ENCODE assay signal across 9 cellular contexts in the genomic region with DNA sequence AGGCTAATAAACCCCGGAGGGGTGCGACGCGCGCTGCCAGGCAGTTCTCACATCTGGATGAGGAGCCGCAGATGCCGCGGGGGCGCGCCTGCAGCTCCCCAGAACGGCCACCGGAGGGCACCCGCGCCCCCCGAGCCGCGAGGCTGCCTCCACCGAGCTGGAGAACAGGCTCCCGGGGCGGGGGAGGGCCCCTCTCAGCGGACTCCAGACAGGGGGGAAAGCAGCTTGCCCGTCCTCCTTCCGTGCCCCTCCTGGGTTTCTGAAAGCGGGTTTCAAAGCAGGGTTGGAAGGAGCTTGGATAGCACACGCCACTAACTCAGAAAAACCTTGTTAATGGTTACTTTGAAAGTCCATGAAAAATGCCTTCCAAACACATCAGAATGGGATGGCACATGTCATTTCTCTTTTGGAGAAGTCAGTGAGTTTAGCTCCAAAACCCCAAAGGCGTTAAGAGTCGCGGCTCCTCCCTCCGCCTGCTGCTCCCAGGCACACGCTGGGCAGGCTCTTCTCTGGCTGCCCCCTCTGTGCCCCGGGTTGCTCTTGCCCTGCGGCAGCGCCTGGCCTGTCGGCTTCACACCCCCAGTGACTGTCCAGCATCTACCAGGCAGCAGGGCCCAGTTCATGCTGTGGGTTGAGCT.
DNase-seq lines count a peak whose midpoint lies in the region; FAIRE-seq and TF ChIP-seq lines count a peak whose summit lies in the region.
"Had no signal": no experiment of that assay in that cellular context is flagged by ENCODE, and none has a peak within 500 bp of the region (broad histone marks: within the 10 kb centered on the region; RNA-seq: fewer than 3 reads in every experiment).

No MANE protein-coding gene starts in this region.

- H3K4me2 ChIP-seq in astrocyte (ENCODE audit: low read length): peak overlapping the region; percentile 82

- H3K27me3 ChIP-seq in astrocyte (ENCODE audit: insufficient read depth, low read length): peaks cover 4% of the 10 kb centered on the region

- H3K27ac ChIP-seq in 22Rv1 (no peak overlapping the region), HEK293 (ENCODE audit: extremely low read depth, low read depth, low read length) (no peak overlapping the region), astrocyte (ENCODE audit: low read depth, low read length) (no peak overlapping the region)

- H2AFZ ChIP-seq in astrocyte (ENCODE audit: low read depth, low read length): peak overlapping the region; percentile 79

- H3K4me3 ChIP-seq in HEK293 (ENCODE audit: low read depth, low read length) (no peak overlapping the region), astrocyte (ENCODE audit: insufficient read depth, low read depth, low read length) (peak overlapping the region; percentile 32)

- no peaks in the 10 kb centered on the region for H3K36me3 Mint-ChIP-seq in astrocyte (ENCODE audit: low read depth, unreplicated experiment)
- H3K36me3 Mint-ChIP-seq: IgD-negative memory B cell had no signal

- H4K20me1 ChIP-seq in astrocyte (ENCODE audit: insufficient read depth, low read length): no peaks in the 10 kb centered on the region

- TF ChIP-seq CTCF in 22Rv1 (IDR thresholded peaks at IDR 0.05): peak; percentile 92
- peak; percentile 35; the same call in 1 of the 2 replicates for TF ChIP-seq CTCF in HEK293 (tag by site-specific recombination; IDR thresholded peaks at IDR 0.05)
- TF ChIP-seq CTCF in astrocyte (IDR thresholded peaks at IDR 0.05; ENCODE audit: insufficient read depth, low read depth, low read length): peak; percentile 58

- no peaks in the 10 kb centered on the region for H3K79me2 ChIP-seq in astrocyte (ENCODE audit: insufficient read depth, low read length)

- peaks cover 1% of the 10 kb centered on the region for H3K9me3 Mint-ChIP-seq in astrocyte (ENCODE audit: unreplicated experiment)

- no peak overlapping the region for H3K27ac Mint-ChIP-seq in astrocyte (ENCODE audit: unreplicated experiment)

- no peak overlapping the region for H3K4me3 Mint-ChIP-seq in astrocyte (ENCODE audit: unreplicated experiment)
- H3K4me3 Mint-ChIP-seq: IgD-negative memory B cell had no signal

- POLR2A ChIA-PET in HEK293 (lab: Yijun Ruan, JAX): no interaction called here

- H3K4me1 ChIP-seq in HEK293 (ENCODE audit: control insufficient read depth, insufficient read depth, low read length) (no peaks in the 10 kb centered on the region; the same call in 1 of the 2 replicates), astrocyte (ENCODE audit: insufficient read depth, low read length) (peaks cover 5% of the 10 kb centered on the region)

- H3K36me3 ChIP-seq in HEK293 (ENCODE audit: control insufficient read depth in 2 of 2, insufficient read depth in 1 of 2, low read length in 2 of 2) (no peaks in the 10 kb centered on the region), astrocyte (ENCODE audit: insufficient read depth, low read length) (no peaks in the 10 kb centered on the region)

- peak; percentile 50 for DNase-seq in G401 (ENCODE audit: low spot score)
- DNase-seq in NCI-H1105 (lab: John Stamatoyannopoulos, UW): peak; percentile 72
- peak; percentile 12 for DNase-seq in astrocyte (ENCODE audit: low read depth)
- peak; percentile 70 for DNase-seq in inferior parietal cortex (ENCODE audit: extremely low spot score)
- peak in 2 of 3 experiments; percentile 4 to 24 for DNase-seq in stimulated activated CD4-positive, alpha-beta T cell treated with anti-CD3 and anti-CD28 coated beads, TNF-alpha, amount 100 ng/mL, for 24 hours (ENCODE audit: low read depth in 3 of 3)
- DNase-seq in GOT3 (lab: John Stamatoyannopoulos, UW): no peak

- H3K9me3 ChIP-seq in HEK293 (ENCODE audit: control insufficient read depth, insufficient read depth, low read depth, low read length) (no peaks in the 10 kb centered on the region), astrocyte (ENCODE audit: insufficient read depth, low read depth, low read length) (no peaks in the 10 kb centered on the region)

- H3K27me3 Mint-ChIP-seq in astrocyte (ENCODE audit: low read depth, unreplicated experiment): peaks cover 31% of the 10 kb centered on the region

- peaks cover 1% of the 10 kb centered on the region for H3K4me1 Mint-ChIP-seq in astrocyte (ENCODE audit: low read depth, unreplicated experiment)
- H3K4me1 Mint-ChIP-seq: IgD-negative memory B cell had no signal

- FAIRE-seq in astrocyte (lab: Jason Lieb, UNC): no peak

- CTCF ChIA-PET in HEK293 (lab: Yijun Ruan, JAX): interaction anchor here (0.6 to 5.7 kb wide), 24 partner anchors 10 to 922 kb away, joined by 3 to 32 read pairs (median 4); no protein-coding TSS in a partner anchor

- peak overlapping the region; percentile 48 for H3K9ac ChIP-seq in astrocyte (ENCODE audit: low read length)

- in situ Hi-C loops in G401 (cut with HindIII; ENCODE audit: low sequenced_read_pairs): no loop called here

TF ChIP-seq in HEK293, 187 proteins besides CTCF, POLR2A, EP300 and RAD21 (continues in another document):
- no peak for TF ChIP-seq ZNF645 (tag by site-specific recombination; IDR thresholded peaks at IDR 0.05)
- TF ChIP-seq ZNF654 (tag by site-specific recombination; IDR thresholded peaks at IDR 0.05; ENCODE audit: low read depth): 0 out of 2 replicates have a peak, but pooled peaks have one; percentile 13
- no peak for TF ChIP-seq ZNF626 (tag by site-specific recombination; IDR thresholded peaks at IDR 0.05)
- TF ChIP-seq ZBTB26 (tag by site-specific recombination; optimal IDR thresholded peaks at IDR 0.05): peak; percentile 67
- TF ChIP-seq SETDB1 (IDR thresholded peaks at IDR 0.05; ENCODE audit: insufficient read length, low read length): no peak
- TF ChIP-seq IKZF3 (tag by site-specific recombination; IDR thresholded peaks at IDR 0.05): no peak
- TF ChIP-seq PBX3 (CRISPR knock-in tag; IDR thresholded peaks at IDR 0.05): no peak
- TF ChIP-seq, protein P1, sequence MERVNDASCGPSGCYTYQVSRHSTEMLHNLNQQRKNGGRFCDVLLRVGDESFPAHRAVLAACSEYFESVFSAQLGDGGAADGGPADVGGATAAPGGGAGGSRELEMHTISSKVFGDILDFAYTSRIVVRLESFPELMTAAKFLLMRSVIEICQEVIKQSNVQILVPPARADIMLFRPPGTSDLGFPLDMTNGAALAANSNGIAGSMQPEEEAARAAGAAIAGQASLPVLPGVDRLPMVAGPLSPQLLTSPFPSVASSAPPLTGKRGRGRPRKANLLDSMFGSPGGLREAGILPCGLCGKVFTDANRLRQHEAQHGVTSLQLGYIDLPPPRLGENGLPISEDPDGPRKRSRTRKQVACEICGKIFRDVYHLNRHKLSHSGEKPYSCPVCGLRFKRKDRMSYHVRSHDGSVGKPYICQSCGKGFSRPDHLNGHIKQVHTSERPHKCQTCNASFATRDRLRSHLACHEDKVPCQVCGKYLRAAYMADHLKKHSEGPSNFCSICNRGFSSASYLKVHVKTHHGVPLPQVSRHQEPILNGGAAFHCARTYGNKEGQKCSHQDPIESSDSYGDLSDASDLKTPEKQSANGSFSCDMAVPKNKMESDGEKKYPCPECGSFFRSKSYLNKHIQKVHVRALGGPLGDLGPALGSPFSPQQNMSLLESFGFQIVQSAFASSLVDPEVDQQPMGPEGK (tag by site-specific recombination; IDR thresholded peaks at IDR 0.05): no peak
- TF ChIP-seq ZNF223 (tag by site-specific recombination; IDR thresholded peaks at IDR 0.05): no peak
- TF ChIP-seq ZNF24 (tag by site-specific recombination; IDR thresholded peaks at IDR 0.05): no peak
- no peak for TF ChIP-seq SP2 (tag by site-specific recombination; IDR thresholded peaks at IDR 0.05)
- TF ChIP-seq, protein P2, sequence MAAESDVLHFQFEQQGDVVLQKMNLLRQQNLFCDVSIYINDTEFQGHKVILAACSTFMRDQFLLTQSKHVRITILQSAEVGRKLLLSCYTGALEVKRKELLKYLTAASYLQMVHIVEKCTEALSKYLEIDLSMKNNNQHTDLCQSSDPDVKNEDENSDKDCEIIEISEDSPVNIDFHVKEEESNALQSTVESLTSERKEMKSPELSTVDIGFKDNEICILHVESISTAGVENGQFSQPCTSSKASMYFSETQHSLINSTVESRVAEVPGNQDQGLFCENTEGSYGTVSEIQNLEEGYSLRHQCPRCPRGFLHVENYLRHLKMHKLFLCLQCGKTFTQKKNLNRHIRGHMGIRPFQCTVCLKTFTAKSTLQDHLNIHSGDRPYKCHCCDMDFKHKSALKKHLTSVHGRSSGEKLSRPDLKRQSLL (tag by site-specific recombination; IDR thresholded peaks at IDR 0.05): no peak
- no peak for TF ChIP-seq ZFP3 (tag by site-specific recombination; IDR thresholded peaks at IDR 0.05; ENCODE audit: low read depth)
- 0 out of 2 replicates have a peak, but pooled peaks have one; percentile 18 for TF ChIP-seq GLIS2 (tag by site-specific recombination; IDR thresholded peaks at IDR 0.05)
- no peak for TF ChIP-seq ZNF747 (tag by site-specific recombination; IDR thresholded peaks at IDR 0.05)

Comparison
In these comparisons a context has a peak if more than half of its experiments do, and no peak if none do; other contexts are left out.
1. CTCF ChIP-seq: peak in every context shown above with its lines; median percentile 92 in 22Rv1; 58 in astrocyte; 35 in HEK293.